In genomic region chr9:138100711-138101349, GRCh38 we compare ENCODE assay signal across 1 cellular context.
TF ChIP-seq lines count a peak whose summit lies in the region.

No MANE protein-coding gene starts in this region.

TF ChIP-seq in SK-N-SH treated with all-trans-retinoic acid at 6 μM for 48 hours, 23 proteins besides CTCF, POLR2A, EP300 and RAD21 (continued from another document):
- TF ChIP-seq CSRNP3 (CRISPR knock-in tag; IDR thresholded peaks at IDR 0.05) (no peak), TSHZ2 (CRISPR knock-in tag; IDR thresholded peaks at IDR 0.05) (no peak), ARNTL (CRISPR knock-in tag; IDR thresholded peaks at IDR 0.05; ENCODE audit: borderline replicate concordance, low read depth) (no peak), TOX (CRISPR knock-in tag; IDR thresholded peaks at IDR 0.05; ENCODE audit: borderline replicate concordance) (no peak), OSR1 (CRISPR knock-in tag; IDR thresholded peaks at IDR 0.05) (no peak), ZNF8 (CRISPR knock-in tag; IDR thresholded peaks at IDR 0.05) (no peak)
